Comparison of ENCODE assay signal across 4 cellular contexts in the genomic region with DNA sequence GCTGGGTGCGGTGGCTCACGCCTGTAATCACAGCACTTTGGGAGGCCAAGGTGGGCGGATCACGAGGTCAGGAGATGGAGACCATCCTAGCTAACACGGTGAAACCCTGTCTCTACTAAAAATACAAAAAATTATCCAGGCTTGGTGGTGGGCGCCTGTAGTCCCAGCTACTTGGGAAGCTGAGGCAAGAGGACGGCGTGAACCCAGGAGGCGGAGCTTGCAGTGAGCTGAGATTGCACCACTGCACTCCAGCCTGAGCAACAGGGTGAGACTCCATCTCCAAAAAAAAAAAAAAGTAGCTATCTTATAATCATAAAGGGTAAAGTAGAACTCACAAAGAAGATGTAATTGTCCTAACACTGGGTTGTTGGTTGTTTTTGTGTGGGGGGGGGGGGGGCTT. TPM values are rescaled to one million over a fixed set of nuclear protein-coding genes. Genes with fewer than 3 reads are reported as not detected.
A peak's percentile ranks its signal among the peaks of the same experiment; 100 is the strongest.
DNase-seq lines count a peak whose midpoint lies in the region; ATAC-seq and TF ChIP-seq lines count a peak whose summit lies in the region.
"Not testable (repeated sequence)": the region's sequence is repeated elsewhere in the genome, so short reads cannot be mapped to it uniquely, and the experiment has no call there.

No MANE protein-coding gene starts in this region.

- peak overlapping the region; percentile 91 for H3K27ac ChIP-seq in neutrophil

- H3K36me3 ChIP-seq in neutrophil = not testable (repeated sequence)

- H3K9me3 ChIP-seq in neutrophil = not testable (repeated sequence)

- not testable (repeated sequence) for DNase-seq in CD14-positive monocyte (ENCODE audit: low spot score)
- peak; percentile 17 for DNase-seq in activated CD8-positive, alpha-beta memory T cell treated with anti-CD3 and anti-CD28 coated beads for 24 hours
- peak; percentile 34 for DNase-seq in left lobe of liver (ENCODE audit: low spot score)

- peak overlapping the region; percentile 31 to 46 for H3K4me3 ChIP-seq in neutrophil (ENCODE audit: low read depth in 1 of 2, low read length in 1 of 2)

- H3K4me1 ChIP-seq in neutrophil (ENCODE audit: control insufficient read depth in 1 of 2, insufficient read depth in 1 of 2, low read depth in 1 of 2, low read length in 1 of 2) = peaks cover 100% of the 10 kb centered on the region in 2 experiments

- intact Hi-C loops in CD14-positive monocyte (cut with micrococcal nuclease) = loop anchor here in 1 of 2 donors (5.0 kb wide), 1 partner anchor 71 kb away; no protein-coding TSS in a partner anchor

- not testable (repeated sequence) for TF ChIP-seq CTCF in CD14-positive monocyte (IDR thresholded peaks at IDR 0.05); neutrophil (IDR thresholded peaks at IDR 0.05)

- H3K27ac Mint-ChIP-seq in CD14-positive monocyte = peak overlapping the region in 6 of 7 donors; percentile 35 to 82 (median 68)

- not testable (repeated sequence) for H3K27me3 ChIP-seq in neutrophil

- H3K9me3 Mint-ChIP-seq in CD14-positive monocyte = not testable (repeated sequence)

- H3K36me3 Mint-ChIP-seq in CD14-positive monocyte = peaks cover 8 to 11% of the 10 kb centered on the region in 2 donors

- not testable (repeated sequence) for H3K4me3 Mint-ChIP-seq in CD14-positive monocyte

- ATAC-seq in left lobe of liver = not testable (repeated sequence)

- peaks cover 90% of the 10 kb centered on the region for H3K4me1 Mint-ChIP-seq in CD14-positive monocyte

- not testable (repeated sequence) for H3K27me3 Mint-ChIP-seq in CD14-positive monocyte (ENCODE audit: low read depth in 3 of 3)

RNA-seq across cellular contexts. Expression of gene ZNF516, which starts 21.5 kb away (rescaled TPM):
- polyA plus RNA-seq in CD14-positive monocyte = 1 to 10 TPM; 5.0 to 8.6 TPM
- total RNA-seq in left lobe of liver = 16.2 TPM
